Comparison of ENCODE assay signal across 1 cellular context in the genomic region with DNA sequence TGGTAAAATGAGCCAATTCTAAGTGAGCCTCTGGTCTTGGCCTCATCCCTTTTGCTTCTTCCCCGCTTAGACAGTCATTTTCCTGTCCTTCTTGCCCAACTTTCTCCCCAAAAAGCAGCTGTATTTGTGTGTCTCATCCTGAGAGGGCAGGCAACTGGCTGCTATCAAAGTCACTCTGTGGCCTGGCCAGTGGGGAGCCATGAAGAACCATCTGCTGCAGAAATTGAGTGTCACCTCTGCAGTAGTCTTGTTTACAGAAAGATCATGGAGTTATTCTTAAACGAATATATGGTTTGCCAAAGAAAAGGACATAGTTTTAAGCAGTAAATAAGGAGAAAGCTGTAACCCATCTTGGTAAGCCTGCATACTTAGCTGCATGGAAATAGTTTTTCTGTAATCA.
TF ChIP-seq lines count a peak whose summit lies in the region.

No MANE protein-coding gene starts in this region.

TF ChIP-seq in GM23338, 12 proteins besides CTCF, POLR2A, EP300 and RAD21 (continued from another document):
- no peak for TF ChIP-seq ZNF462 (CRISPR knock-in tag; IDR thresholded peaks at IDR 0.05)
- TF ChIP-seq, protein P1, sequence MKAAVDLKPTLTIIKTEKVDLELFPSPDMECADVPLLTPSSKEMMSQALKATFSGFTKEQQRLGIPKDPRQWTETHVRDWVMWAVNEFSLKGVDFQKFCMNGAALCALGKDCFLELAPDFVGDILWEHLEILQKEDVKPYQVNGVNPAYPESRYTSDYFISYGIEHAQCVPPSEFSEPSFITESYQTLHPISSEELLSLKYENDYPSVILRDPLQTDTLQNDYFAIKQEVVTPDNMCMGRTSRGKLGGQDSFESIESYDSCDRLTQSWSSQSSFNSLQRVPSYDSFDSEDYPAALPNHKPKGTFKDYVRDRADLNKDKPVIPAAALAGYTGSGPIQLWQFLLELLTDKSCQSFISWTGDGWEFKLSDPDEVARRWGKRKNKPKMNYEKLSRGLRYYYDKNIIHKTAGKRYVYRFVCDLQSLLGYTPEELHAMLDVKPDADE (IDR thresholded peaks at IDR 0.05), result no peak
- TF ChIP-seq ZNF114 (CRISPR knock-in tag; IDR thresholded peaks at IDR 0.05), result no peak
- no peak for TF ChIP-seq POLR2AphosphoS5 (IDR thresholded peaks at IDR 0.05; ENCODE audit: low read depth)
TF ChIP-seq in GM23338: peak in this region for 0.
